ENCODE assay signal across 14 cellular contexts in the genomic region with DNA sequence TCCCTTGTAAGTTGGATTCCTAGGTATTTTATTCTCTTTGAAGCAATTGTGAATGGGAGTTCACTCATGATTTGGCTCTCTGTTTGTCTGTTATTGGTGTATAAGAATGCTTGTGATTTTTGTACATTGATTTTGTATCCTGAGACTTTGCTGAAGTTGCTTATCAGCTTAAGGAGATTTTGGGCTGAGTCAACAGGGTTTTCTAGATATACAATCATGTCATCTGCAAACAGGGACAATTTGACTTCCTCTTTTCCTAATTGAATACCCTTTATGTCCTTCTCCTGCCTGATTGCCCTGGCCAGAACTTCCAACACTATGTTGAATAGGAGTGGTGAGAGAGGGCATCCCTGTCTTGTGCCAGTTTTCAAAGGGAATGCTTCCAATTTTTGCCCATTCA. TPM values are rescaled to one million over a fixed set of nuclear protein-coding genes. Genes with fewer than 3 reads are reported as not detected.
"Had no signal": no experiment of that assay in that cellular context is flagged by ENCODE, and none has a peak within 500 bp of the region (broad histone marks: within the 10 kb centered on the region; RNA-seq: fewer than 3 reads in every experiment).

No MANE protein-coding gene starts in this region.

RNA-seq across cellular contexts. Expression of gene MS4A3, which starts 6.0 kb away (rescaled TPM):
- total RNA-seq: subcutaneous adipose tissue, suprapubic skin, thoracic aorta, thyroid gland, tibial nerve, transverse colon, upper lobe of right lung, ureter, uterus, vagina had no signal

RNA-seq across cellular contexts. Expression of gene OOSP2, which starts 10.2 kb away (rescaled TPM):
- total RNA-seq: stomach, subcutaneous adipose tissue, suprapubic skin, temporal lobe, thoracic aorta, thyroid gland, tibial nerve, transverse colon, upper lobe of left lung, upper lobe of right lung, ureter, urinary bladder, uterus, vagina had no signal
- polyA plus RNA-seq: stomach, urinary bladder had no signal

RNA-seq across cellular contexts. Expression of gene OOSP4B, which starts 33.4 kb away (rescaled TPM):
- total RNA-seq: stomach, subcutaneous adipose tissue, suprapubic skin, temporal lobe, thoracic aorta, thyroid gland, tibial nerve, transverse colon, upper lobe of left lung, upper lobe of right lung, ureter, urinary bladder, uterus, vagina had no signal
- polyA plus RNA-seq: stomach, urinary bladder had no signal

RNA-seq across cellular contexts. Expression of gene MS4A2, which starts 38.0 kb away (rescaled TPM):
- total RNA-seq: temporal lobe had no signal
